1 cellular context compared by ENCODE assay signal in genomic region chr11:72432347-72433287, GRCh38.
A peak's percentile ranks its signal among the peaks of the same experiment; 100 is the strongest.
TF ChIP-seq lines count a peak whose summit lies in the region.

No MANE protein-coding gene starts in this region.

TF ChIP-seq in HepG2, 621 proteins besides CTCF, POLR2A, EP300 and RAD21 (continued from another document):
- TF ChIP-seq ZNF280D (CRISPR knock-in tag; IDR thresholded peaks at IDR 0.05) (0 out of 2 replicates have a peak, but pooled peaks have one; percentile 47), HDAC2 (CRISPR knock-in tag; IDR thresholded peaks at IDR 0.05) (0 out of 2 replicates have a peak, but pooled peaks have one; percentile 14), FOXC1 (CRISPR knock-in tag; IDR thresholded peaks at IDR 0.05; ENCODE audit: borderline replicate concordance) (no peak), ZBTB33 (CRISPR knock-in tag; IDR thresholded peaks at IDR 0.05) (0 out of 2 replicates have a peak, but pooled peaks have one; percentile 3), CEBPG (CRISPR knock-in tag; IDR thresholded peaks at IDR 0.05) (0 out of 2 replicates have a peak, but pooled peaks have one; percentile 26), PAWR (CRISPR knock-in tag; IDR thresholded peaks at IDR 0.05; ENCODE audit: borderline replicate concordance) (no peak)
TF ChIP-seq in HepG2: peak in this region for 31.
